ENCODE assay signal across 8 cellular contexts in genomic region chr17:29778936-29779811, GRCh38.
DNase-seq lines count a peak whose midpoint lies in the region; ATAC-seq, FAIRE-seq and TF ChIP-seq lines count a peak whose summit lies in the region.

No MANE protein-coding gene starts in this region.

- intact Hi-C loops in right cardiac atrium (cut with DNase I): loop anchor here (5.0 kb wide), 3 partner anchors 137 to 152 kb away; no protein-coding TSS in a partner anchor

- H3K36me3 ChIP-seq in skeletal muscle tissue (ENCODE audit: control insufficient read depth in 3 of 3, insufficient read depth in 3 of 3, low read length in 3 of 3): peaks cover 0 to 2% (median 0%) of the 10 kb centered on the region in 3 donors

- no peaks in the 10 kb centered on the region for H3K4me1 ChIP-seq in right cardiac atrium (ENCODE audit: control insufficient read depth, insufficient read depth, low read length)
- H3K4me1 ChIP-seq in skeletal muscle tissue (ENCODE audit: control insufficient read depth in 3 of 3, insufficient read depth in 3 of 3, low read length in 3 of 3): peaks cover 6 to 8% (median 7%) of the 10 kb centered on the region in 3 donors

- H3K4me3 ChIP-seq in right cardiac atrium (ENCODE audit: low read length) (no peak overlapping the region), skeletal muscle tissue (ENCODE audit: low read length in 3 of 3) (no peak overlapping the region)

- H3K9ac ChIP-seq in skeletal muscle tissue (ENCODE audit: low read depth in 1 of 3, low read length in 3 of 3): peak overlapping the region; percentile 30 to 70 (median 69)

- H3K27me3 ChIP-seq in right cardiac atrium (ENCODE audit: control insufficient read depth, insufficient read depth) (no peaks in the 10 kb centered on the region), skeletal muscle tissue (ENCODE audit: control insufficient read depth in 3 of 3, insufficient read depth in 3 of 3, low read length in 3 of 3) (no peaks in the 10 kb centered on the region)

- H3K27ac ChIP-seq in right cardiac atrium (ENCODE audit: low read length) (no peak overlapping the region), skeletal muscle tissue (ENCODE audit: low read depth, low read length) (peak overlapping the region; percentile 66)

- 30% methylated on average over 8 of the region's 8 CpGs for WGBS in right cardiac atrium

- H3K9me3 ChIP-seq in right cardiac atrium (ENCODE audit: control insufficient read depth, low read length): no peaks in the 10 kb centered on the region
- H3K9me3 ChIP-seq in skeletal muscle tissue (ENCODE audit: control insufficient read depth in 3 of 3, low read length in 3 of 3): no peaks in the 10 kb centered on the region

- no peak for TF ChIP-seq POLR2A in GM12892 (IDR thresholded peaks at IDR 0.05; ENCODE audit: low read depth, low read length)

- FAIRE-seq in A204.1 (lab: Jason Lieb, UNC): peak; percentile 92
- peak; percentile 93 for FAIRE-seq in GM12892 (lab: Jason Lieb, UNC)

- ATAC-seq in right cardiac atrium (peak; percentile 94), HG02588 (IDR thresholded peaks at IDR 0.05; ENCODE audit: unreplicated experiment) (no peak)

- DNase-seq in GM12892 (ENCODE audit: insufficient read length): peak; percentile 45
- peak; percentile 8 for DNase-seq in NCI-H1105 (lab: John Stamatoyannopoulos, UW)
- DNase-seq in T-helper 22 cell (ENCODE audit: low read depth): peak; percentile 21
- DNase-seq in amygdala (lab: John Stamatoyannopoulos, UW): peak in 50 of 56 donors; percentile 2 to 86 (median 39)
- peak; percentile 76 to 89 (median 81) for DNase-seq in right cardiac atrium

Comparison
In these comparisons a context has a peak if more than half of its experiments do, and no peak if none do; other contexts are left out.
1. DNase-seq: peak in every context shown above with its lines; median percentile 81 in right cardiac atrium; 45 in GM12892; 39 in amygdala; 21 in T-helper 22 cell; 8 in NCI-H1105.